In genomic region chr10:13115832-13116793, GRCh38 we compare ENCODE assay signal across 12 cellular contexts. TPM values are rescaled to one million over a fixed set of nuclear protein-coding genes. Genes with fewer than 3 reads are reported as not detected.
DNase-seq lines count a peak whose midpoint lies in the region; ATAC-seq and TF ChIP-seq lines count a peak whose summit lies in the region.
"Had no signal": no experiment of that assay in that cellular context is flagged by ENCODE, and none has a peak within 500 bp of the region (broad histone marks: within the 10 kb centered on the region; RNA-seq: fewer than 3 reads in every experiment).

No MANE protein-coding gene starts in this region.

- 0 out of 2 replicates have a peak, but pooled peaks cover 4% of the 10 kb centered on the region for H3K4me1 ChIP-seq in MM.1S (ENCODE audit: low read length)
- H3K4me1 ChIP-seq in effector memory CD4-positive, alpha-beta T cell (ENCODE audit: control insufficient read depth, insufficient read depth, low read length, poor library complexity, severe bottlenecking) = no peaks in the 10 kb centered on the region
- H3K4me1 ChIP-seq in psoas muscle = peaks cover 51% of the 10 kb centered on the region
- no peaks in the 10 kb centered on the region for H3K4me1 ChIP-seq in foreskin keratinocyte

- peak overlapping the region; percentile 32; the same call in 1 of the 2 replicates for H3K27ac ChIP-seq in MM.1S (ENCODE audit: low read length)
- peak overlapping the region; percentile 16 for H3K27ac ChIP-seq in effector memory CD4-positive, alpha-beta T cell (ENCODE audit: insufficient read depth, low read length, poor library complexity, severe bottlenecking)
- peak overlapping the region; percentile 84 for H3K27ac ChIP-seq in psoas muscle
- H3K27ac ChIP-seq in foreskin keratinocyte = no peak overlapping the region

- TF ChIP-seq CTCF in MM.1S (IDR thresholded peaks at IDR 0.05; ENCODE audit: low read length) (no peak), psoas muscle (IDR thresholded peaks at IDR 0.05) (no peak), foreskin keratinocyte (conservative IDR thresholded peaks at IDR 0.05) (no peak)

- H3F3A ChIP-seq in MM.1S (ENCODE audit: insufficient read depth, low read length) = no peaks in the 10 kb centered on the region; the same call in 1 of the 2 replicates

- peak overlapping the region; percentile 13 for H3K4me2 ChIP-seq in MM.1S (ENCODE audit: low read depth, low read length)

- no peaks in the 10 kb centered on the region for H3K9me3 ChIP-seq in MM.1S (replicated peaks; ENCODE audit: insufficient read depth, low read length)
- H3K9me3 ChIP-seq in effector memory CD4-positive, alpha-beta T cell (ENCODE audit: control insufficient read depth, low read length) = no peaks in the 10 kb centered on the region
- H3K9me3 ChIP-seq in psoas muscle = no peaks in the 10 kb centered on the region

- DNase-seq in MM.1S = no peak
- DNase-seq in effector memory CD4-positive, alpha-beta T cell = no peak
- no peak for DNase-seq in psoas muscle
- DNase-seq in stimulated activated CD4-positive, alpha-beta T cell treated with anti-CD3 and anti-CD28 coated beads, Interleukin-4, amount 100 ng/mL, for 24 hours = no peak
- no peak for DNase-seq in foreskin keratinocyte
- no peak for DNase-seq in NCI-H2029 (lab: John Stamatoyannopoulos, UW)
- DNase-seq: dermis blood vessel endothelial cell; EL; stimulated activated naive B cell treated with anti-CD40 and anti-IgM and Interleukin-4, amounts not matched to agents 10 μg/mL and 1 μg/mL and 100 μg/mL, for 72 hours had no signal

- peak; percentile 75 for ATAC-seq in GM18867 (IDR thresholded peaks at IDR 0.05; ENCODE audit: unreplicated experiment)
- ATAC-seq in psoas muscle = peak; percentile 36 to 54 (median 50)
- no peak for ATAC-seq in HG03469 (IDR thresholded peaks at IDR 0.05; ENCODE audit: unreplicated experiment)
- no peak for ATAC-seq in foreskin keratinocyte
- ATAC-seq: Panc1; stimulated activated naive B cell treated with anti-CD40 and anti-IgM and Interleukin-4, amounts not matched to agents 10 μg/mL and 1 μg/mL and 100 μg/mL, for 72 hours had no signal

- intact Hi-C loops in psoas muscle (cut with DNase I) = no loop called here

- H2AFZ ChIP-seq in MM.1S (ENCODE audit: low read length) = no peak overlapping the region

- 0 out of 2 replicates have a peak, but pooled peaks cover 4% of the 10 kb centered on the region for H3K79me2 ChIP-seq in MM.1S (ENCODE audit: low read length)

- H3K9ac ChIP-seq in MM.1S (ENCODE audit: low read length) = no peak overlapping the region

- H3K27me3 ChIP-seq in MM.1S (replicated peaks; ENCODE audit: insufficient read depth, low read length) (no peaks in the 10 kb centered on the region), psoas muscle (ENCODE audit: insufficient read depth in 3 of 3, low read length in 2 of 3) (no peaks in the 10 kb centered on the region), foreskin keratinocyte (no peaks in the 10 kb centered on the region)
- no peaks in the 10 kb centered on the region for H3K27me3 ChIP-seq in effector memory CD4-positive, alpha-beta T cell (replicated peaks; ENCODE audit: control insufficient read depth, insufficient read depth, low read length, poor library complexity, severe bottlenecking)

- no peaks in the 10 kb centered on the region; the same call in none of the 2 replicates for H3K36me3 ChIP-seq in MM.1S (replicated peaks; ENCODE audit: insufficient read depth, low read length)
- peaks cover 55% of the 10 kb centered on the region for H3K36me3 ChIP-seq in effector memory CD4-positive, alpha-beta T cell (ENCODE audit: control insufficient read depth, insufficient read depth, low read length)
- H3K36me3 ChIP-seq in psoas muscle (ENCODE audit: insufficient read depth in 1 of 2, low read depth in 1 of 2) = peaks cover 0 to 74% of the 10 kb centered on the region in 2 donors

- 28 to 29% (median 28%) methylated on average over 12 of the region's 12 CpGs for WGBS in psoas muscle, 3 donors

- H3K9me2 ChIP-seq in MM.1S (replicated peaks; ENCODE audit: insufficient read depth, low read length) = no peaks in the 10 kb centered on the region

- no peak overlapping the region; the same call in 1 of the 2 replicates for H3K4me3 ChIP-seq in MM.1S (ENCODE audit: low read length)
- no peak overlapping the region for H3K4me3 ChIP-seq in effector memory CD4-positive, alpha-beta T cell (ENCODE audit: insufficient read depth, low read depth, low read length, poor library complexity, severe bottlenecking)
- peak overlapping the region; percentile 20 for H3K4me3 ChIP-seq in psoas muscle

- no peaks in the 10 kb centered on the region for H4K20me1 ChIP-seq in MM.1S (ENCODE audit: insufficient read depth, low read length)

RNA-seq across cellular contexts. Expression of gene OPTN, which starts 16.1 kb away (rescaled TPM):
- total RNA-seq in psoas muscle (100 to 1,000 TPM; 178 to 561 (median 312) TPM), foreskin keratinocyte (82.5 and 101 TPM in 2 replicates)
- polyA plus RNA-seq in psoas muscle (100 to 1,000 TPM; 113 to 523 (median 518) TPM), foreskin keratinocyte (84.6 and 107 TPM in 2 replicates)

RNA-seq across cellular contexts. Expression of gene MCM10, which starts 45.2 kb away (rescaled TPM):
- total RNA-seq in psoas muscle (under 1 TPM in 3 of 4 donors, not detected in 1; 0.10 to 0.83 (median 0.32) TPM), foreskin keratinocyte (28.2 and 35.1 TPM in 2 replicates)
- polyA plus RNA-seq in psoas muscle (under 1 TPM; 0.07 to 0.21 (median 0.14) TPM), foreskin keratinocyte (6.6 and 9.4 TPM in 2 replicates)

Comparison
In these comparisons a context has a peak if more than half of its experiments do, and no peak if none do; other contexts are left out.
1. ATAC-seq: peak in GM18867 (single experiment) and psoas muscle (4 of 4); none in HG03469 (single experiment) and foreskin keratinocyte (single experiment).
2. RNA of gene MCM10, which starts 45.2 kb away (total RNA-seq): 28.2 to 35.1 TPM in foreskin keratinocyte; 0.10 to 0.83 TPM in psoas muscle; every median in the first group is over 10 times any median in the second.